Comparison of ENCODE assay signal across 34 cellular contexts in genomic region chr2:177665328-177665727, GRCh38.
"Had no signal": no experiment of that assay in that cellular context is flagged by ENCODE, and none has a peak within 500 bp of the region (broad histone marks: within the 10 kb centered on the region; RNA-seq: fewer than 3 reads in every experiment).

No MANE protein-coding gene starts in this region.

- DNase-seq: Karpas-422, Kasumi-1, MG63, MM.1S, MV-4-11, NCI-H1048, NCI-H1092, NCI-H1092 treated with DMSO at 0.1 percent for 48 hours, NCI-H1105, NCI-H1105 treated with DMSO at 0.1 percent for 48 hours, NCI-H1417, NCI-H1417 treated with DMSO at 0.1 percent for 48 hours, NCI-H1436, NCI-H1436 treated with DMSO at 0.1 percent for 48 hours, NCI-H146, NCI-H1694, NCI-H1694 treated with DMSO at 0.1 percent for 48 hours, NCI-H187, NCI-H187 treated with DMSO at 0.1 percent for 48 hours, NCI-H1930, NCI-H2029, NCI-H2029 treated with DMSO at 0.1 percent for 48 hours, NCI-H2081, NCI-H2081 treated with DMSO at 0.1 percent for 48 hours, NCI-H2107, NCI-H2171, NCI-H2171 treated with DMSO at 0.1 percent for 48 hours, NCI-H2227 treated with DMSO at 0.1 percent for 48 hours, NCI-H226, NCI-H345, NCI-H446, NCI-H446 treated with DMSO at 0.1 percent for 48 hours, NCI-H510A, NCI-H510A treated with DMSO at 0.1 percent for 48 hours had no signal
